Comparison of ENCODE assay signal across 13 cellular contexts in genomic region chr5:172797800-172798199, GRCh38. TPM values are rescaled to one million over a fixed set of nuclear protein-coding genes. Genes with fewer than 3 reads are reported as not detected.
A peak's percentile ranks its signal among the peaks of the same experiment; 100 is the strongest.
DNase-seq lines count a peak whose midpoint lies in the region; ATAC-seq and TF ChIP-seq lines count a peak whose summit lies in the region.
"Had no signal": no experiment of that assay in that cellular context is flagged by ENCODE, and none has a peak within 500 bp of the region (broad histone marks: within the 10 kb centered on the region; RNA-seq: fewer than 3 reads in every experiment).

No MANE protein-coding gene starts in this region.

- H3K4me3 ChIP-seq in heart left ventricle: no peak overlapping the region
- H3K4me3 ChIP-seq in right cardiac atrium (ENCODE audit: low read length): no peak overlapping the region
- no peak overlapping the region for H3K4me3 ChIP-seq in upper lobe of right lung
- H3K4me3 ChIP-seq: mucosa of descending colon had no signal

- H3K27ac Mint-ChIP-seq in chondrocyte (ENCODE audit: unreplicated experiment): peak overlapping the region; percentile 90
- H3K27ac Mint-ChIP-seq in natural killer cell: peak overlapping the region in 1 of 2 donors; percentile 19
- H3K27ac Mint-ChIP-seq: B cell had no signal

- H3K4me1 Mint-ChIP-seq in chondrocyte (ENCODE audit: low read depth): peaks cover 86% of the 10 kb centered on the region
- peaks cover 0 to 7% of the 10 kb centered on the region in 2 donors for H3K4me1 Mint-ChIP-seq in natural killer cell

- intact Hi-C loops in heart left ventricle (cut with DNase I): no loop called here
- intact Hi-C loops in right cardiac atrium (cut with DNase I): no loop called here
- intact Hi-C loops in natural killer cell (cut with micrococcal nuclease): no loop called here
- intact Hi-C loops in upper lobe of right lung (cut with DNase I): no loop called here

- H3K9me3 Mint-ChIP-seq in chondrocyte (ENCODE audit: low read depth) (no peaks in the 10 kb centered on the region), natural killer cell (no peaks in the 10 kb centered on the region)

- H3K36me3 Mint-ChIP-seq in chondrocyte (ENCODE audit: low read depth): no peaks in the 10 kb centered on the region
- H3K36me3 Mint-ChIP-seq in natural killer cell: no peaks in the 10 kb centered on the region

- H3K27ac ChIP-seq in heart left ventricle (peak overlapping the region in 7 of 12 donors; percentile 14 to 86 (median 25)), right cardiac atrium (ENCODE audit: low read length) (no peak overlapping the region), upper lobe of right lung (peak overlapping the region; percentile 77)

- TF ChIP-seq CTCF in heart left ventricle (IDR thresholded peaks at IDR 0.05): no peak
- no peak for TF ChIP-seq CTCF in chondrocyte (IDR thresholded peaks at IDR 0.05)
- no peak for TF ChIP-seq CTCF in natural killer cell (IDR thresholded peaks at IDR 0.05)
- TF ChIP-seq CTCF in upper lobe of right lung (IDR thresholded peaks at IDR 0.05): no peak

- H3K9me3 ChIP-seq in heart left ventricle (no peaks in the 10 kb centered on the region), right cardiac atrium (ENCODE audit: control insufficient read depth, low read length) (no peaks in the 10 kb centered on the region), upper lobe of right lung (no peaks in the 10 kb centered on the region)
- H3K9me3 ChIP-seq: mucosa of descending colon had no signal

- H3K36me3 ChIP-seq in heart left ventricle: no peaks in the 10 kb centered on the region
- no peaks in the 10 kb centered on the region for H3K36me3 ChIP-seq in upper lobe of right lung

- DNase-seq in heart left ventricle: no peak
- DNase-seq in right cardiac atrium: no peak
- DNase-seq in chondrocyte (ENCODE audit: low spot score): no peak
- no peak for DNase-seq in natural killer cell
- DNase-seq in upper lobe of right lung: peak; percentile 29
- DNase-seq in NCI-H510A (lab: John Stamatoyannopoulos, UW): no peak
- DNase-seq: activated CD4-positive, alpha-beta T cell treated with anti-CD3 and anti-CD28 coated beads for 4 hours; GOT3; mucosa of descending colon; stimulated activated CD8-positive, alpha-beta memory T cell treated with anti-CD3 and anti-CD28 coated beads, Interleukin-4, amount 100 ng/mL, for 48 hours had no signal

- TF ChIP-seq POLR2A in heart left ventricle (IDR thresholded peaks at IDR 0.05): no peak

- WGBS in heart left ventricle, 4 donors: 59 to 81% (median 74%) methylated on average over 5 of the region's 5 CpGs
- 69% methylated on average over 5 of the region's 5 CpGs for WGBS in right cardiac atrium

- H3K4me1 ChIP-seq in heart left ventricle: peaks cover 0 to 93% (median 21%) of the 10 kb centered on the region in 12 donors
- peaks cover 8% of the 10 kb centered on the region for H3K4me1 ChIP-seq in right cardiac atrium (ENCODE audit: control insufficient read depth, insufficient read depth, low read length)
- peaks cover 68% of the 10 kb centered on the region for H3K4me1 ChIP-seq in upper lobe of right lung

- H3K27me3 Mint-ChIP-seq in chondrocyte (ENCODE audit: low read depth) (no peaks in the 10 kb centered on the region), natural killer cell (ENCODE audit: low read depth in 2 of 2) (no peaks in the 10 kb centered on the region)
- H3K27me3 Mint-ChIP-seq: B cell had no signal

- no peaks in the 10 kb centered on the region for H3K27me3 ChIP-seq in heart left ventricle
- no peaks in the 10 kb centered on the region for H3K27me3 ChIP-seq in right cardiac atrium (ENCODE audit: control insufficient read depth, insufficient read depth)
- no peaks in the 10 kb centered on the region for H3K27me3 ChIP-seq in upper lobe of right lung

- ATAC-seq in heart left ventricle (no peak), right cardiac atrium (no peak), natural killer cell (peak in 2 of 3 donors; percentile 33 to 46), upper lobe of right lung (no peak), HG02981 (IDR thresholded peaks at IDR 0.05; ENCODE audit: unreplicated experiment) (no peak), HG03460 (IDR thresholded peaks at IDR 0.05; ENCODE audit: unreplicated experiment) (no peak)

- H3K4me3 Mint-ChIP-seq in chondrocyte (ENCODE audit: unreplicated experiment) (no peak overlapping the region), natural killer cell (no peak overlapping the region)
- H3K4me3 Mint-ChIP-seq: B cell had no signal

RNA-seq across cellular contexts. Expression of gene DUSP1, which starts 26.8 kb away (rescaled TPM):
- total RNA-seq in heart left ventricle (100 to 1,000 TPM in 4 of 9 donors, 10 to 100 TPM in 5; 39.9 to 335 (median 78.2) TPM), right cardiac atrium (100 to 1,000 TPM in 2 of 4 donors, 10 to 100 TPM in 2; 81.3 to 247 (median 105) TPM), chondrocyte (91.5 to 171 TPM (median 150 TPM) in 3 replicates), natural killer cell (1,000 to 10,000 TPM; 1,579 to 2,725 (median 2,168) TPM), upper lobe of right lung (382 TPM)
- polyA plus RNA-seq in heart left ventricle (100 to 1,000 TPM in 1 of 2 donors, 10 to 100 TPM in 1; 24.3 to 116 TPM), right cardiac atrium (78.7 TPM)

RNA-seq across cellular contexts. Expression of gene ERGIC1, which starts 36.3 kb away (rescaled TPM):
- total RNA-seq in heart left ventricle: 100 to 1,000 TPM in 1 of 9 donors, 10 to 100 TPM in 8; 67.0 to 109 (median 84.9) TPM
- 100 to 1,000 TPM in 1 of 2 donors, 10 to 100 TPM in 1; 66.6 to 115 TPM for polyA plus RNA-seq in heart left ventricle
- 10 to 100 TPM; 75.7 to 96.8 (median 86.9) TPM for total RNA-seq in right cardiac atrium
- 73.1 TPM for polyA plus RNA-seq in right cardiac atrium
- 141 to 154 TPM (median 148 TPM) in 3 replicates for total RNA-seq in chondrocyte
- total RNA-seq in natural killer cell: 100 to 1,000 TPM in 2 of 3 donors, 10 to 100 TPM in 1; 86.2 to 126 (median 121) TPM
- 186 TPM for total RNA-seq in upper lobe of right lung

Comparison
In these comparisons a context has a peak if more than half of its experiments do, and no peak if none do; other contexts are left out.
1. ATAC-seq: peak in natural killer cell (2 of 3); none in heart left ventricle (0 of 4), right cardiac atrium (0 of 2), upper lobe of right lung (single experiment), HG02981 (single experiment) and HG03460 (single experiment).